1 cellular context compared by ENCODE assay signal in the genomic region with DNA sequence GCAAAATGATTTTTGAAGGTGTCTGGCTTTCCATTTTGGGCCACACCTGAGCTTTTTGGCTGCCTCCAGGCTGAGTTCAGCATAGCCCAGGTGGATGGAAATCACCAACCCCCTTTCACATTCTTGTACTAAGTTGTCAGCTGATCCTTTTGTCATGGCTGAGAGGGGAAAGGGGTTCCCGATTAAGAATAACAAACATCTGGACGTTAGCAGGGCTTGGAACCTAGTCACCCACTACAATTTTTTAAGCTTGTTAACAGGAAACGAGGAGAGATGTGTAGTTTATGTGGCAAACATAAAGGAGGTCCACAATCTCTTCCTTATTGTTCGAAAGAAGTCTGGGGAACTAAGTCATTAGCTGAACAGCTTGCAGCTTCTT.
TF ChIP-seq lines count a peak whose summit lies in the region.

No MANE protein-coding gene starts in this region.

TF ChIP-seq in A549, 52 proteins besides CTCF, POLR2A, EP300 and RAD21 (continued from another document):
- TF ChIP-seq HMGXB4 (CRISPR knock-in tag; IDR thresholded peaks at IDR 0.05; ENCODE audit: borderline replicate concordance) (no peak), RNF2 (IDR thresholded peaks at IDR 0.05; ENCODE audit: borderline replicate concordance, low read depth) (no peak), POLR2AphosphoS2 (conservative IDR thresholded peaks at IDR 0.05; ENCODE audit: low read length) (no peak), ELK1 (IDR thresholded peaks at IDR 0.05; ENCODE audit: low read depth, low read length) (no peak), MYC (IDR thresholded peaks at IDR 0.05; ENCODE audit: borderline replicate concordance, low read length) (no peak), PHF8 (IDR thresholded peaks at IDR 0.05; ENCODE audit: borderline replicate concordance, low read depth) (no peak), CBX8 (IDR thresholded peaks at IDR 0.05) (no peak), ZSCAN20 (CRISPR knock-in tag; IDR thresholded peaks at IDR 0.05) (no peak), MAFK (IDR thresholded peaks at IDR 0.05; ENCODE audit: partially characterized antibody) (no peak), CHD4 (IDR thresholded peaks at IDR 0.05; ENCODE audit: borderline replicate concordance) (no peak), EHF (CRISPR knock-in tag; IDR thresholded peaks at IDR 0.05) (no peak), HES2 (IDR thresholded peaks at IDR 0.05) (no peak), HOXB5 (CRISPR knock-in tag; IDR thresholded peaks at IDR 0.05) (no peak), E2F6 (IDR thresholded peaks at IDR 0.05; ENCODE audit: borderline replicate concordance, low read depth) (no peak)
TF ChIP-seq in A549: peak in this region for 0.
